ENCODE assay signal across 1 cellular context in the genomic region with DNA sequence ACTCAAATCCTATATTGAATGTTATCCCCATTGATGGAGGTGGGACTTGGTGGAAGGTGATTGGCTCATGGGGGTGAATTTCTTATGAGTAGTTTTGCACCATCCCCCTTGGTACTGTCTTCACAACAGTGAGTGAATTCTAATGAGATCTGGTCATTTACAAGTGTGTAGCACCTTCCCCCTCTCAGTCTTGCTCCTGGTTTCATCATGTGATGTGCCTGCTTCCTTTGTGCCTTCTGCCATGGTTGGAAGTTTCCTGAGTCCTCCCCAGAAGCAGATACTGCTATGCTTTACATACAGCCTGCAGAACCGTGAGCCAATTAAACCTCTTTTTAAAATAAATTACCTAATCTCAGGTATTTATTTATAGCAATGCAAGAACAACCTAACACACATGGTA.
TF ChIP-seq lines count a peak whose summit lies in the region.

No MANE protein-coding gene starts in this region.

TF ChIP-seq in K562, 482 proteins besides CTCF, POLR2A, EP300 and RAD21 (continued from another document):
- TF ChIP-seq TFE3 (CRISPR knock-in tag; IDR thresholded peaks at IDR 0.05) = peak; percentile 31
- TF ChIP-seq YY1 (IDR thresholded peaks at IDR 0.05; ENCODE audit: borderline replicate concordance in 1 of 3, control insufficient read depth in 1 of 3, extremely low read depth in 1 of 3, insufficient read depth in 3 of 3, insufficient read length in 1 of 3, insufficient replicate concordance in 2 of 3, low read depth in 1 of 3, low read length in 2 of 3) = no peak
- TF ChIP-seq, protein P1, sequence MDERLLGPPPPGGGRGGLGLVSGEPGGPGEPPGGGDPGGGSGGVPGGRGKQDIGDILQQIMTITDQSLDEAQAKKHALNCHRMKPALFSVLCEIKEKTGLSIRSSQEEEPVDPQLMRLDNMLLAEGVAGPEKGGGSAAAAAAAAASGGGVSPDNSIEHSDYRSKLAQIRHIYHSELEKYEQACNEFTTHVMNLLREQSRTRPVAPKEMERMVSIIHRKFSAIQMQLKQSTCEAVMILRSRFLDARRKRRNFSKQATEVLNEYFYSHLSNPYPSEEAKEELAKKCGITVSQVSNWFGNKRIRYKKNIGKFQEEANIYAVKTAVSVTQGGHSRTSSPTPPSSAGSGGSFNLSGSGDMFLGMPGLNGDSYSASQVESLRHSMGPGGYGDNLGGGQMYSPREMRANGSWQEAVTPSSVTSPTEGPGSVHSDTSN (CRISPR knock-in tag; IDR thresholded peaks at IDR 0.05; ENCODE audit: low read depth) = no peak
- TF ChIP-seq, protein P1 (tag; conservative IDR thresholded peaks at IDR 0.05; ENCODE audit: low read depth) = no peak
- no peak for TF ChIP-seq RERE (CRISPR knock-in tag; IDR thresholded peaks at IDR 0.05; ENCODE audit: borderline replicate concordance)
- TF ChIP-seq, protein P2, sequence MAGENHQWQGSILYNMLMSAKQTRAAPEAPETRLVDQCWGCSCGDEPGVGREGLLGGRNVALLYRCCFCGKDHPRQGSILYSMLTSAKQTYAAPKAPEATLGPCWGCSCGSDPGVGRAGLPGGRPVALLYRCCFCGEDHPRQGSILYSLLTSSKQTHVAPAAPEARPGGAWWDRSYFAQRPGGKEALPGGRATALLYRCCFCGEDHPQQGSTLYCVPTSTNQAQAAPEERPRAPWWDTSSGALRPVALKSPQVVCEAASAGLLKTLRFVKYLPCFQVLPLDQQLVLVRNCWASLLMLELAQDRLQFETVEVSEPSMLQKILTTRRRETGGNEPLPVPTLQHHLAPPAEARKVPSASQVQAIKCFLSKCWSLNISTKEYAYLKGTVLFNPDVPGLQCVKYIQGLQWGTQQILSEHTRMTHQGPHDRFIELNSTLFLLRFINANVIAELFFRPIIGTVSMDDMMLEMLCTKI (IDR thresholded peaks at IDR 0.05; ENCODE audit: partially characterized antibody) = no peak
- TF ChIP-seq, protein P3, sequence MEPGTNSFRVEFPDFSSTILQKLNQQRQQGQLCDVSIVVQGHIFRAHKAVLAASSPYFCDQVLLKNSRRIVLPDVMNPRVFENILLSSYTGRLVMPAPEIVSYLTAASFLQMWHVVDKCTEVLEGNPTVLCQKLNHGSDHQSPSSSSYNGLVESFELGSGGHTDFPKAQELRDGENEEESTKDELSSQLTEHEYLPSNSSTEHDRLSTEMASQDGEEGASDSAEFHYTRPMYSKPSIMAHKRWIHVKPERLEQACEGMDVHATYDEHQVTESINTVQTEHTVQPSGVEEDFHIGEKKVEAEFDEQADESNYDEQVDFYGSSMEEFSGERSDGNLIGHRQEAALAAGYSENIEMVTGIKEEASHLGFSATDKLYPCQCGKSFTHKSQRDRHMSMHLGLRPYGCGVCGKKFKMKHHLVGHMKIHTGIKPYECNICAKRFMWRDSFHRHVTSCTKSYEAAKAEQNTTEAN (CRISPR knock-in tag; IDR thresholded peaks at IDR 0.05) = no peak
- TF ChIP-seq, protein P4, sequence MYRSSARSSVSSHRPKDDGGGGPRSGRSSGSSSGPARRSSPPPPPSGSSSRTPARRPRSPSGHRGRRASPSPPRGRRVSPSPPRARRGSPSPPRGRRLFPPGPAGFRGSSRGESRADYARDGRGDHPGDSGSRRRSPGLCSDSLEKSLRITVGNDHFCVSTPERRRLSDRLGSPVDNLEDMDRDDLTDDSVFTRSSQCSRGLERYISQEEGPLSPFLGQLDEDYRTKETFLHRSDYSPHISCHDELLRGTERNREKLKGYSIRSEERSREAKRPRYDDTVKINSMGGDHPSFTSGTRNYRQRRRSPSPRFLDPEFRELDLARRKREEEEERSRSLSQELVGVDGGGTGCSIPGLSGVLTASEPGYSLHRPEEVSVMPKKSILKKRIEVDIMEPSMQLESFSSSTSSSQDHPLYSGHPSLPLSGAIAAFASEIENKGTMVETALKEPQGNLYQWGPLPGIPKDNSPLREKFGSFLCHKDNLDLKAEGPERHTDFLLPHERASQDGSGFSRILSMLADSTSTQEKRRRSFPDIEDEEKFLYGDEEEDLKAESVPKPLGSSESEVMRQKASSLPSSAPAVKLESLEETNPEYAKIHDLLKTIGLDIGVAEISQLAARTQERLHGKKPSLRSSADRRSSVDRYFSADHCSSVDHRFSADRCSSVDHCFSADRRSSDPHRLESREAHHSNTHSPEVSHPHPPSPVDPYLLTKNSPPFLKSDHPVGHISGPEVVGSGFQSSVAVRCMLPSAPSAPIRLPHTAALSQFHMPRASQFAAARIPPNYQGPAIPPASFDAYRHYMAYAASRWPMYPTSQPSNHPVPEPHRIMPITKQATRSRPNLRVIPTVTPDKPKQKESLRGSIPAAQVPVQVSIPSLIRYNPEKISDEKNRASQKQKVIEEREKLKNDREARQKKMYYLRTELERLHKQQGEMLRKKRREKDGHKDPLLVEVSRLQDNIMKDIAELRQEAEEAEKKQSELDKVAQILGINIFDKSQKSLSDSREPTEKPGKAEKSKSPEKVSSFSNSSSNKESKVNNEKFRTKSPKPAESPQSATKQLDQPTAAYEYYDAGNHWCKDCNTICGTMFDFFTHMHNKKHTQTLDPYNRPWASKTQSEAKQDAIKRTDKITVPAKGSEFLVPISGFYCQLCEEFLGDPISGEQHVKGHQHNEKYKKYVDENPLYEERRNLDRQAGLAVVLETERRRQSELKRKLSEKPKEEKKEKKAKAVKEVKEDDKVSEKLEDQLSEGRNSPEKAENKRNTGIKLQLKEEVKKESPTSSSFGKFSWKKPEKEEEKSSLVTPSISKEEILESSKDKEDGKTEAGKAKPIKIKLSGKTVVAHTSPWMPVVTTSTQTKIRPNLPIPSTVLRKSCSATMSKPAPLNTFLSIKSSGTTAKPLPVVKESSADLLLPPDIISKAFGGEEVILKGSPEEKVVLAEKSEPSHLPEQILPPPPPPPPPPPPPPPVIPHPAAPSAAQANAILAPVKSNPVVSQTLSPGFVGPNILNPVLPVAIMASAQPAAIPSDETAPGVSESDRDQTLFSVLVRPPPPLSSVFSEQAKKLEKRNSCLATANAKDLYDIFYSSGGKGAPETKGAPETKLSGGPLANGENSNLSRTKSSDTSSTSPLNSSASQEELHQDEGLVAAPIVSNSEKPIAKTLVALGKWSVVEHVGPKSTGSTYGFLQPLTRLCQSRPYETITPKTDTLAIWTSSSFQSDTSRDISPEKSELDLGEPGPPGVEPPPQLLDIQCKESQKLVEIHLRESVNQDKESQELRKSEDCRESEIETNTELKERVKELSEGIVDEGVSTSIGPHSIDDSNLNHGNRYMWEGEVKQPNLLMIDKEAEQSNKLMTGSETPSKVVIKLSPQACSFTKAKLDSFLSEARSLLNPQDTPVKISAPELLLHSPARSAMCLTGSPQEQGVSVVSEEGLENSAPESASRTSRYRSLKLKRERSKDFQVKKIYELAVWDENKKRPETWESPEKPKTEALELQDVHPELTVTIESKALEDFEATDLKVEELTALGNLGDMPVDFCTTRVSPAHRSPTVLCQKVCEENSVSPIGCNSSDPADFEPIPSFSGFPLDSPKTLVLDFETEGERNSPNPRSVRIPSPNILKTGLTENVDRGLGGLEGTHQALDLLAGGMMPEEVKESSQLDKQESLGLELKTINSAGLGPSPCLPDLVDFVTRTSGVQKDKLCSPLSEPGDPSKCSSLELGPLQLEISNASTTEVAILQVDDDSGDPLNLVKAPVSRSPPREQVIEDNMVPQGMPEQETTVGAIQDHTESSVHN (IDR thresholded peaks at IDR 0.05; ENCODE audit: borderline replicate concordance in 1 of 2, low read depth in 1 of 2) = no peak
- TF ChIP-seq POU5F1 (IDR thresholded peaks at IDR 0.05; ENCODE audit: borderline replicate concordance, low read depth, low read length, partially characterized antibody) = no peak
- no peak for TF ChIP-seq MITF (IDR thresholded peaks at IDR 0.05)
- TF ChIP-seq ZNF584 (CRISPR knock-in tag; IDR thresholded peaks at IDR 0.05; ENCODE audit: low read depth) = no peak
